In the genomic region with DNA sequence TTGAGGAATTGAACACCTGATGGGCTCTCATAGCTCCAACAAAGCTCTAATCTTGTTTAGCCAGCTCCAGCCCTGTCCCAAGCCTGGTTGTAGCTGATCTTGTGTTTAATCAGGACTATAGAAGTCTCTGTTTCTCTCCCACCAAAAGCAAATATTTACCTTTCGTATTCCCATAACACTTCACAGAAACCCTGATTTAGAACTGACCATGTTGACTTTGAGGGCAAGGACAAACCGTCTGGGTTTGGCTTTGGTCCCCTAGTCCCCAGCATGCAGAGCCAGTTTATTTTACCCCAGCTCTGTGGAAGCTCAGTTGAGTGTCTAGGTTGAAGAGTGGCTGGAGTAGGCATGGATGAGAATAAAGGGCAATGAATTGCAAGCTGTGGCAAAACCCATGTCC, we compare ENCODE assay signal across 38 cellular contexts. TPM values are rescaled to one million over a fixed set of nuclear protein-coding genes. Genes with fewer than 3 reads are reported as not detected.
DNase-seq lines count a peak whose midpoint lies in the region; ATAC-seq and TF ChIP-seq lines count a peak whose summit lies in the region.
"Had no signal": no experiment of that assay in that cellular context is flagged by ENCODE, and none has a peak within 500 bp of the region (broad histone marks: within the 10 kb centered on the region; RNA-seq: fewer than 3 reads in every experiment).

No MANE protein-coding gene starts in this region.

- H3K4me1 ChIP-seq in OCI-LY1 (ENCODE audit: insufficient read depth, low read length, severe bottlenecking) (peaks cover 75% of the 10 kb centered on the region), right lobe of liver (peaks cover 0 to 49% (median 19%) of the 10 kb centered on the region in 4 donors), mesendoderm (ENCODE audit: control insufficient read depth, low read depth, low read length) (no peaks in the 10 kb centered on the region)
- H3K4me1 ChIP-seq: adrenal gland, HAP-1, psoas muscle, sigmoid colon had no signal

- no peaks in the 10 kb centered on the region for H3K27me3 ChIP-seq in OCI-LY1 (ENCODE audit: insufficient read depth, low read length)
- no peaks in the 10 kb centered on the region for H3K27me3 ChIP-seq in right lobe of liver
- H3K27me3 ChIP-seq in mesendoderm (ENCODE audit: insufficient read depth, low read length, poor library complexity) = no peaks in the 10 kb centered on the region
- H3K27me3 ChIP-seq: adrenal gland, thyroid gland had no signal

- H4K20me1 ChIP-seq in OCI-LY1 (ENCODE audit: insufficient read depth, low read length) = no peaks in the 10 kb centered on the region

- DNase-seq in DMS53 (lab: John Stamatoyannopoulos, UW) = peak; percentile 74
- DNase-seq in NCI-H146 (lab: John Stamatoyannopoulos, UW) = peak; percentile 47
- DNase-seq in right lobe of liver = peak in 2 of 3 donors; percentile 40 to 70
- DNase-seq in mesendoderm = no peak
- no peak for DNase-seq in activated naive CD4-positive, alpha-beta T cell (lab: John Stamatoyannopoulos, UW)
- no peak for DNase-seq in activated gamma-delta T cell (lab: John Stamatoyannopoulos, UW)
- DNase-seq: activated CD4-positive, alpha-beta T cell treated with anti-CD3 and anti-CD28 coated beads, Interleukin-2, amount 50 U/mL, for 48 hours; activated naive CD4-positive, alpha-beta T cell treated with Interleukin-2 at 50 U/mL for 16 hours; activated T-cell treated with anti-CD3 and anti-CD28 coated beads, Interleukin-2, amount 50 U/mL, for 72 hours; adrenal gland; central memory CD4-positive, alpha-beta T cell; DMS79 treated with DMSO at 0.1 percent for 48 hours; endodermal cell; GF-D8; glutamatergic neuron; Kasumi-1; midbrain; MV-4-11; naive thymus-derived CD8-positive, alpha-beta T cell; NCI-H1694; NCI-H2171 treated with DMSO at 0.1 percent for 48 hours; NCI-H526 treated with DMSO at 0.1 percent for 48 hours; psoas muscle; sigmoid colon; SK-N-SH; stimulated activated CD4-positive, alpha-beta T cell treated with anti-CD3 and anti-CD28 coated beads, Interleukin-12 subunit alpha, Interleukin-12 subunit beta, amount 100 ng/mL, for 4 hours; stimulated activated CD4-positive, alpha-beta T cell treated with anti-CD3 and anti-CD28 coated beads, Interleukin-4, amount 100 ng/mL, for 1 hour; T-helper 17 cell; thyroid gland had no signal

- H3K9me3 ChIP-seq in OCI-LY1 (ENCODE audit: low read length) (no peaks in the 10 kb centered on the region), right lobe of liver (no peaks in the 10 kb centered on the region)
- H3K9me3 ChIP-seq: adrenal gland, HAP-1, psoas muscle, sigmoid colon, SK-N-SH, thyroid gland had no signal

- no peak overlapping the region for H3K4ac ChIP-seq in mesendoderm (ENCODE audit: low read depth, low read length)

- TF ChIP-seq CTCF in OCI-LY1 (IDR thresholded peaks at IDR 0.05; ENCODE audit: low read length) (no peak), right lobe of liver (IDR thresholded peaks at IDR 0.05) (no peak)

- no peaks in the 10 kb centered on the region for H3K9me2 ChIP-seq in OCI-LY1 (ENCODE audit: low read depth, low read length)
- H3K9me2 ChIP-seq: SK-N-SH had no signal

- H3K4me2 ChIP-seq in OCI-LY1 (ENCODE audit: low read length) (peak overlapping the region; percentile 69; the same call in 1 of the 2 replicates), mesendoderm (ENCODE audit: low read length) (no peak overlapping the region)
- H3K4me2 ChIP-seq: SK-N-SH had no signal

- peaks cover 5% of the 10 kb centered on the region; the same call in 1 of the 2 replicates for H3F3A ChIP-seq in OCI-LY1 (ENCODE audit: insufficient read depth, low read length)

- H2BK15ac ChIP-seq in mesendoderm (replicated peaks; ENCODE audit: low read depth) = no peak overlapping the region

- H3K79me1 ChIP-seq in mesendoderm (ENCODE audit: low read length) = no peaks in the 10 kb centered on the region

- H4K5ac ChIP-seq in mesendoderm (ENCODE audit: low read length) = no peak overlapping the region

- H3K4me3 ChIP-seq in OCI-LY1 (ENCODE audit: low read depth, low read length, poor library complexity, severe bottlenecking) (no peak overlapping the region), right lobe of liver (no peak overlapping the region), mesendoderm (ENCODE audit: low read length) (no peak overlapping the region)
- H3K4me3 ChIP-seq: adrenal gland, HAP-1, psoas muscle, sigmoid colon, thyroid gland had no signal

- intact Hi-C loops in right lobe of liver (cut with DNase I) = loop anchor here in 1 of 2 donors (10.0 kb wide), 1 partner anchor 368 kb away; no protein-coding TSS in a partner anchor

- no peak overlapping the region for H2BK5ac ChIP-seq in mesendoderm (ENCODE audit: low read length)

- H3K27ac ChIP-seq in OCI-LY1 (ENCODE audit: low read depth, low read length, poor library complexity, severe bottlenecking) (peak overlapping the region; percentile 97), right lobe of liver (peak overlapping the region; percentile 20 to 61 (median 42)), mesendoderm (ENCODE audit: low read depth, low read length) (no peak overlapping the region)
- H3K27ac ChIP-seq: adrenal gland, HL-60, psoas muscle, RWPE1, sigmoid colon, thyroid gland had no signal

- no peaks in the 10 kb centered on the region for H3K79me2 ChIP-seq in OCI-LY1 (ENCODE audit: insufficient read depth, low read length)
- no peaks in the 10 kb centered on the region for H3K79me2 ChIP-seq in mesendoderm (ENCODE audit: control insufficient read depth, insufficient read depth, low read length)

- no peak overlapping the region for H3K18ac ChIP-seq in mesendoderm (ENCODE audit: low read length)

- H3K36me3 ChIP-seq in OCI-LY1 (ENCODE audit: insufficient read depth, low read length) = no peaks in the 10 kb centered on the region
- H3K36me3 ChIP-seq in right lobe of liver = no peaks in the 10 kb centered on the region
- no peaks in the 10 kb centered on the region for H3K36me3 ChIP-seq in mesendoderm (ENCODE audit: control insufficient read depth, insufficient read depth, low read length)
- H3K36me3 ChIP-seq: adrenal gland, HAP-1, sigmoid colon, thyroid gland had no signal

- ATAC-seq in right lobe of liver = peak; percentile 80 to 90 (median 83)
- ATAC-seq: activated CD4-positive, CD25-positive, alpha-beta regulatory T cell treated with anti-CD3 and anti-CD28 coated beads, Interleukin-2, amount 50 U/mL, for 24 hours; activated T-cell treated with anti-CD3 and anti-CD28 coated beads, Interleukin-2, amount 50 U/mL, for 72 hours; esophagus mucosa; naive thymus-derived CD8-positive, alpha-beta T cell; psoas muscle; T-helper 17 cell had no signal

- peak overlapping the region; percentile 2; the same call in 1 of the 2 replicates for H3K9ac ChIP-seq in OCI-LY1 (ENCODE audit: low read length)
- H3K9ac ChIP-seq in mesendoderm (ENCODE audit: low read length) = no peak overlapping the region
- H3K9ac ChIP-seq: SK-N-SH had no signal

- no peak overlapping the region for H3K23ac ChIP-seq in mesendoderm (ENCODE audit: low read length)

- no peak overlapping the region for H4K8ac ChIP-seq in mesendoderm (ENCODE audit: low read depth, low read length)

- H3K56ac ChIP-seq in mesendoderm (ENCODE audit: low read length) = no peak overlapping the region

- no peak overlapping the region for H2AK5ac ChIP-seq in mesendoderm (ENCODE audit: low read length)

- no peak overlapping the region for H2BK120ac ChIP-seq in mesendoderm (ENCODE audit: low read depth, low read length)

- TF ChIP-seq POLR2A in right lobe of liver (IDR thresholded peaks at IDR 0.05) = no peak

- no peak overlapping the region for H2AFZ ChIP-seq in OCI-LY1 (ENCODE audit: low read length)

- WGBS in right lobe of liver (ENCODE audit: insufficient coverage, low coverage, low lambda C conversion rate, missing lambda C conversion rate) = 15% methylated on average over 2 of the region's 2 CpGs
- no CpG with 5 or more reads among the region's 2 CpGs for WGBS in mesendoderm (ENCODE audit: extremely low coverage, insufficient coverage, low lambda C conversion rate)

RNA-seq across cellular contexts. Expression of a gene that starts 18.0 kb away (rescaled TPM):
- under 1 TPM in 2 of 6 experiments, not detected in 4; 0.04 to 0.07 TPM for total RNA-seq in right lobe of liver
- polyA plus RNA-seq in mesendoderm (2013, experiment 1 of 2) = 0.06 TPM
- 0.06 TPM for polyA plus RNA-seq in mesendoderm (2013, experiment 2 of 2)
- total RNA-seq: adrenal gland; esophagus mucosa; fibroblast of villous mesenchyme; naive thymus-derived CD8-positive, alpha-beta T cell; OCI-LY7; sigmoid colon; T-helper 17 cell; thyroid gland had no signal
- polyA plus RNA-seq: adrenal gland; AG04450; naive thymus-derived CD8-positive, alpha-beta T cell; sigmoid colon; SK-N-SH had no signal

Comparison
In these comparisons a context has a peak if more than half of its experiments do, and no peak if none do; other contexts are left out.
1. DNase-seq: peak in DMS53 (single experiment), NCI-H146 (single experiment) and right lobe of liver (2 of 3); none in mesendoderm (single experiment), activated naive CD4-positive, alpha-beta T cell (0 of 4) and activated gamma-delta T cell (single experiment).